In genomic region chr21:45405271-45405818, GRCh38 we compare ENCODE assay signal across 1 cellular context.
TF ChIP-seq lines count a peak whose summit lies in the region.

No MANE protein-coding gene starts in this region.

TF ChIP-seq in K562, 482 proteins besides CTCF, POLR2A, EP300 and RAD21 (continued from another document and continues in another):
- TF ChIP-seq GMEB1 (CRISPR knock-in tag; IDR thresholded peaks at IDR 0.05) (0 out of 2 replicates have a peak, but pooled peaks have one; percentile 16), ZBTB8A (IDR thresholded peaks at IDR 0.05; ENCODE audit: partially characterized antibody) (no peak), ZNF589 (CRISPR knock-in tag; IDR thresholded peaks at IDR 0.05; ENCODE audit: low read depth) (no peak), NBN (IDR thresholded peaks at IDR 0.05; ENCODE audit: low read depth) (no peak), HNRNPL (IDR thresholded peaks at IDR 0.05; ENCODE audit: low read depth, low read length) (0 out of 2 replicates have a peak, but pooled peaks have one; percentile 1), GATAD2B (IDR thresholded peaks at IDR 0.05; ENCODE audit: borderline replicate concordance) (peak; percentile 78), SMAD4 (CRISPR knock-in tag; conservative IDR thresholded peaks at IDR 0.05) (no peak), POU5F1 (IDR thresholded peaks at IDR 0.05; ENCODE audit: borderline replicate concordance, low read depth, low read length, partially characterized antibody) (no peak), NONO (IDR thresholded peaks at IDR 0.05; ENCODE audit: low read depth in 2 of 2, low read length in 1 of 2) (peak in 1 of 2 experiments; percentile 38; a peak in 1 of 4 replicates), HMGN3 (IDR thresholded peaks at IDR 0.05; ENCODE audit: borderline replicate concordance, extremely low read depth, insufficient read length, low read depth, low read length) (peak; percentile 71), MTA2 (IDR thresholded peaks at IDR 0.05; ENCODE audit: low read depth) (no peak), STAG1 (CRISPR knock-in tag; IDR thresholded peaks at IDR 0.05; ENCODE audit: borderline replicate concordance) (0 out of 2 replicates have a peak, but pooled peaks have one; percentile 12), ZNF133 (CRISPR knock-in tag; IDR thresholded peaks at IDR 0.05) (no peak), YBX1 (IDR thresholded peaks at IDR 0.05) (no peak), ZBTB12 (CRISPR knock-in tag; IDR thresholded peaks at IDR 0.05) (no peak), SIN3B (IDR thresholded peaks at IDR 0.05; ENCODE audit: low read depth) (peak; percentile 31; the same call in 1 of the 2 replicates), XRCC3 (IDR thresholded peaks at IDR 0.05) (no peak), HDAC3 (IDR thresholded peaks at IDR 0.05; ENCODE audit: borderline replicate concordance, partially characterized antibody) (no peak), HCFC1 (IDR thresholded peaks at IDR 0.05; ENCODE audit: low read depth, low read length) (no peak), MAZ (CRISPR knock-in tag; conservative IDR thresholded peaks at IDR 0.05 in 1 of 2, IDR thresholded peaks at IDR 0.05 in 1 of 2) (peak in 1 of 2 experiments; percentile 61; a peak in 1 of 4 replicates), CCNT2 (IDR thresholded peaks at IDR 0.05; ENCODE audit: borderline replicate concordance, extremely low read depth, insufficient read length, low read depth, low read length) (peak; percentile 58), YY1 (IDR thresholded peaks at IDR 0.05; ENCODE audit: borderline replicate concordance in 1 of 3, control insufficient read depth in 1 of 3, extremely low read depth in 1 of 3, insufficient read depth in 3 of 3, insufficient read length in 1 of 3, insufficient replicate concordance in 2 of 3, low read depth in 1 of 3, low read length in 2 of 3) (peak in 1 of 3 experiments; percentile 60), ARID1B (IDR thresholded peaks at IDR 0.05) (no peak), ZNF592 (IDR thresholded peaks at IDR 0.05) (0 out of 2 replicates have a peak, but pooled peaks have one; percentile 53), RBBP5 (IDR thresholded peaks at IDR 0.05; ENCODE audit: borderline replicate concordance, insufficient read depth, low read length, poor library complexity, severe bottlenecking) (peak; percentile 81), TGIF2 (CRISPR knock-in tag; IDR thresholded peaks at IDR 0.05) (no peak), WHSC1 (IDR thresholded peaks at IDR 0.05; ENCODE audit: low read length) (no peak), PHF8 (IDR thresholded peaks at IDR 0.05; ENCODE audit: borderline replicate concordance, low read length) (peak; percentile 46; the same call in 1 of the 2 replicates), CHD7 (IDR thresholded peaks at IDR 0.05; ENCODE audit: low read depth, low read length) (no peak), TEAD1 (CRISPR knock-in tag; IDR thresholded peaks at IDR 0.05) (peak in 1 of 2 experiments; percentile 33; a peak in 1 of 4 replicates), ARID4B (CRISPR knock-in tag; IDR thresholded peaks at IDR 0.05) (peak; percentile 30), ZNF311 (CRISPR knock-in tag; IDR thresholded peaks at IDR 0.05) (no peak)
